In the genomic region with DNA sequence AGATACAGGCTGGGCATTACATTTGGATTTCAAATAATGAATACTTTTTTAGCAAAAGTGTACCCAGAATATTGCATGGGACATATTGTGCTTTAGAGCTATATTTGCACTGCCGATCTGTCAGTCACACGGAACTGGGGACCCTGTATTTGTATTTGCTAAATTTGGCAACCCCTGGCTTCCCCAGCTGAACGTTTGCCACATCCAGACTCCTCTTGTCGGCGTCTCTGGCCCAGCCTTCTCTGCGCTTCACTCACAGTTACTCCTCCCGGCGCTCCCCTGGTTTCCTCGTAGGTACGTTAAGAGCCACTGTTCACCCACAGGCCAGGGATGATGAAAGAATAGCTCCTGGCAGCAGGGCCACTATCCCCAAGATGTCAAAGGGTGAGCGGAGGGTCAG, we compare ENCODE assay signal across 24 cellular contexts.
"Had no signal": no experiment of that assay in that cellular context is flagged by ENCODE, and none has a peak within 500 bp of the region (broad histone marks: within the 10 kb centered on the region; RNA-seq: fewer than 3 reads in every experiment).

No MANE protein-coding gene starts in this region.

- H3K9me3 ChIP-seq: ascending aorta, Peyer's patch had no signal

- H3K4me3 ChIP-seq: ascending aorta, cardiac muscle cell, Peyer's patch had no signal

- DNase-seq: activated CD4-positive, alpha-beta T cell treated with anti-CD3 and anti-CD28 coated beads, Interleukin-2, amount 10 ng/mL, durations not matched to agents 24 days and 14 days; activated CD4-positive, alpha-beta T cell treated with anti-CD3 and anti-CD28 coated beads, Interleukin-2, amount 50 U/mL, for 4 hours; activated CD8-positive, alpha-beta T cell treated with anti-CD3 and anti-CD28 coated beads for 36 hours; activated effector memory CD4-positive, alpha-beta T cell treated with anti-CD3 and anti-CD28 coated beads, Interleukin-2, amount 50 U/mL, for 16 hours; activated naive CD4-positive, alpha-beta T cell; activated naive CD8-positive, alpha-beta T cell treated with anti-CD3 and anti-CD28 coated beads, Interleukin-2, amount 10 ng/mL, durations not matched to agents 7 days and 5 days; activated T-cell treated with anti-CD3 and anti-CD28 coated beads, Interleukin-2, amount 50 U/mL, for 1 hour; activated T-cell treated with anti-CD3 and anti-CD28 coated beads, Interleukin-2, amount 50 U/mL, for 72 hours; amygdala; NCI-H1105; NCI-H1417 treated with DMSO at 0.1 percent for 48 hours; NCI-H748 treated with DMSO at 0.1 percent for 48 hours; NK-92 treated with Interleukin-12 subunit alpha and Interleukin-12 subunit beta, amount 100 ng/mL, for 24 hours; Peyer's patch; RPMI8226; SW 1271; T-helper 1 cell; T-helper 2 cell; T-helper 9 cell had no signal

- H3K4me1 ChIP-seq: Peyer's patch had no signal

- H3K27me3 ChIP-seq: ascending aorta, Peyer's patch had no signal

- H3K36me3 ChIP-seq: ascending aorta, cardiac muscle cell, Peyer's patch had no signal

- H3K27ac ChIP-seq: ascending aorta, cardiac muscle cell, KMS-11, Peyer's patch had no signal

- ATAC-seq: activated CD8-positive, alpha-beta T cell treated with anti-CD3 and anti-CD28 coated beads for 36 hours; activated T-cell treated with anti-CD3 and anti-CD28 coated beads, Interleukin-2, amount 50 U/mL, for 72 hours; activated T-helper 17 cell treated with anti-CD3 and anti-CD28 coated beads, Interleukin-2, amount 50 U/mL, for 72 hours; PC-3 had no signal
